Comparison of ENCODE assay signal across 8 cellular contexts in genomic region chr6:36984581-36985383, GRCh38. TPM values are rescaled to one million over a fixed set of nuclear protein-coding genes. Genes with fewer than 3 reads are reported as not detected.
A peak's percentile ranks its signal among the peaks of the same experiment; 100 is the strongest.
DNase-seq lines count a peak whose midpoint lies in the region; ATAC-seq and TF ChIP-seq lines count a peak whose summit lies in the region.

No MANE protein-coding gene starts in this region.

- H3K36me3 Mint-ChIP-seq in stimulated activated naive B cell treated with anti-CD40 and anti-IgM and Interleukin-4, amounts not matched to agents 10 μg/mL and 1 μg/mL and 100 μg/mL, for 72 hours = peaks cover 12 to 21% of the 10 kb centered on the region in 2 donors

- no peaks in the 10 kb centered on the region for H3K27me3 Mint-ChIP-seq in stimulated activated naive B cell treated with anti-CD40 and anti-IgM and Interleukin-4, amounts not matched to agents 10 μg/mL and 1 μg/mL and 100 μg/mL, for 72 hours

- TF ChIP-seq CTCF in BE2C (IDR thresholded peaks at IDR 0.05; ENCODE audit: low read depth, low read length) = no peak

- H3K36me3 ChIP-seq in BE2C (0 out of 2 replicates have a peak, but pooled peaks cover 2% of the 10 kb centered on the region), HUES6 (ENCODE audit: control insufficient read depth, insufficient read depth, low read length) (peaks cover 2% of the 10 kb centered on the region; the same call in 1 of the 2 replicates)

- H3K9ac ChIP-seq in HUES6 (ENCODE audit: low read length) = peak overlapping the region; percentile 73

- peaks cover 29 to 44% of the 10 kb centered on the region in 2 donors for H3K4me1 Mint-ChIP-seq in stimulated activated naive B cell treated with anti-CD40 and anti-IgM and Interleukin-4, amounts not matched to agents 10 μg/mL and 1 μg/mL and 100 μg/mL, for 72 hours

- no peaks in the 10 kb centered on the region for H3K27me3 ChIP-seq in BE2C
- H3K27me3 ChIP-seq in HUES6 (ENCODE audit: control insufficient read depth, insufficient read depth, low read length) = no peaks in the 10 kb centered on the region

- H3K9me3 ChIP-seq in BE2C (no peaks in the 10 kb centered on the region), HUES6 (ENCODE audit: control insufficient read depth, insufficient read depth, low read depth, low read length) (no peaks in the 10 kb centered on the region)

- H3K4me1 ChIP-seq in BE2C (peaks cover 3% of the 10 kb centered on the region), HUES6 (ENCODE audit: control insufficient read depth, insufficient read depth, low read length) (peaks cover 27% of the 10 kb centered on the region)

- H3K27ac Mint-ChIP-seq in stimulated activated naive B cell treated with anti-CD40 and anti-IgM and Interleukin-4, amounts not matched to agents 10 μg/mL and 1 μg/mL and 100 μg/mL, for 72 hours = no peak overlapping the region

- H3K4me3 ChIP-seq in BE2C (ENCODE audit: low read depth, low read length) = peak overlapping the region; percentile 70
- peak overlapping the region; percentile 79 for H3K4me3 ChIP-seq in HUES6 (ENCODE audit: low read depth, low read length)

- ATAC-seq in stimulated activated naive B cell treated with anti-CD40 and anti-IgM and Interleukin-4, amounts not matched to agents 10 μg/mL and 1 μg/mL and 100 μg/mL, for 72 hours (replicated peaks) = peak; percentile 34 to 35
- no peak for ATAC-seq in HG03159 (IDR thresholded peaks at IDR 0.05; ENCODE audit: unreplicated experiment)
- no peak for ATAC-seq in GM19328 (IDR thresholded peaks at IDR 0.05; ENCODE audit: unreplicated experiment)

- no peak overlapping the region; the same call in 1 of the 2 replicates for H3K27ac ChIP-seq in HUES6 (ENCODE audit: low read depth, low read length)

- DNase-seq in BE2C (peak; percentile 51), midbrain (lab: John Stamatoyannopoulos, UW) (peak; percentile 26)
- DNase-seq in activated CD4-positive, alpha-beta T cell treated with anti-CD3 and anti-CD28 coated beads for 1 hour = peak; percentile 24
- peak; percentile 47 for DNase-seq in effector CD4-positive, alpha-beta T cell
- peak; percentile 35 for DNase-seq in stimulated activated naive B cell treated with anti-CD40 and anti-IgM and Interleukin-4, amounts not matched to agents 10 μg/mL and 1 μg/mL and 100 μg/mL, for 72 hours

- no peaks in the 10 kb centered on the region for H3K9me3 Mint-ChIP-seq in stimulated activated naive B cell treated with anti-CD40 and anti-IgM and Interleukin-4, amounts not matched to agents 10 μg/mL and 1 μg/mL and 100 μg/mL, for 72 hours

- H3K4me3 Mint-ChIP-seq in stimulated activated naive B cell treated with anti-CD40 and anti-IgM and Interleukin-4, amounts not matched to agents 10 μg/mL and 1 μg/mL and 100 μg/mL, for 72 hours = no peak overlapping the region

RNA-seq across cellular contexts. Expression of gene MTCH1, which starts 1.2 kb away (rescaled TPM):
- 205 TPM for polyA plus RNA-seq in BE2C (2012; ENCODE audit: insufficient read depth, insufficient read length, low read depth)

RNA-seq across cellular contexts. Expression of gene FGD2, which starts 20.7 kb away (rescaled TPM):
- not detected for polyA plus RNA-seq in BE2C (2012; ENCODE audit: insufficient read depth, insufficient read length, low read depth)

RNA-seq across cellular contexts. Expression of gene PI16, which starts 30.2 kb away (rescaled TPM):
- polyA plus RNA-seq in BE2C (2012; ENCODE audit: insufficient read depth, insufficient read length, low read depth) = not detected

Comparison
In these comparisons a context has a peak if more than half of its experiments do, and no peak if none do; other contexts are left out.
1. ATAC-seq: peak in stimulated activated naive B cell treated with anti-CD40 and anti-IgM and Interleukin-4, amounts not matched to agents 10 μg/mL and 1 μg/mL and 100 μg/mL, for 72 hours (2 of 2); none in HG03159 (single experiment) and GM19328 (single experiment).
2. Peak in every context shown above with its lines, with median percentiles within 50 percentile points of each other: DNase-seq.